Comparison of ENCODE assay signal across 9 cellular contexts in the genomic region with DNA sequence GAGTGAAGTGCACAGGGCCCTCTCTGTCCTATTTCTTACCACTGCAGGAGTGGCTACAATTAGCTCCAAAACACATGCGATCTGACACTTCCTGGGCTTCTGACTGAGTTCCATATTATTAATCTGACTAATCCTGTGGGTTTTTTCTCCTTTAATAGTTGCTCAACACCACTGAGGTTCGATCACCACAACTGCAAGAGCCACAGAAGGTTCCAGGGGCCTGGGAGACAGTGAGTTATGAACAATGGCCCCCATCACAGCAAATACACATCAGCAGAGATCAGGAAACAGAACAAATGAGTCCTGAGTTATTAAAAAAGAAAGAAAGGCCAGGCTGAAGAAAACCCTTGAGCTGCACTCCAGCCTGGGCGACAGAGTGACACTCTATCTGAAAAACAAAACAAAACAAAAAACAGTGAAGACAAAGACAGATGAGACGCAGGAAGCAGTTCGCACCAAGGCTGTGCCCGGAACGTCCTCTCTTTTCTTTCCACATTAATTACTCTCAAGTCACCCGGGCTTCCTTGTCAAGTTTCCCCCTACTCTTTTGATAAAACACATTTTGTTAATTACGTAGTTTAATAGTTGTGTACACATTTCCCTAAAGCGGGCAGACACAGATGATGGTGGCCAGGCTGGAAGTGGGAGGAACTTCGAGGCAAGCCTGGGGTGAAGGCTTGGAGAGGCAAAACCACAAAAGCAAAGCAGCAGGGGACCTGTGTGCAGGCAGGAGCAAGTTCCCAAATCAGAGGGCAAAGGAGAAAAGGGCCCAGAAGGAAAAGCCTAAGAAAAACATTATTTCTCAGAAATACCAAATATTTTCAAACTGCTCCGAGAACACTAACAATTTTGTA. TPM values are rescaled to one million over a fixed set of nuclear protein-coding genes. Genes with fewer than 3 reads are reported as not detected.
DNase-seq lines count a peak whose midpoint lies in the region; ATAC-seq and TF ChIP-seq lines count a peak whose summit lies in the region.
"Had no signal": no experiment of that assay in that cellular context is flagged by ENCODE, and none has a peak within 500 bp of the region (broad histone marks: within the 10 kb centered on the region; RNA-seq: fewer than 3 reads in every experiment).

No MANE protein-coding gene starts in this region.

- TF ChIP-seq CTCF in brain (conservative IDR thresholded peaks at IDR 0.05) = no peak

- H3K9me3 Mint-ChIP-seq in brain (peaks cover 0 to 8% (median 0%) of the 10 kb centered on the region in 5 experiments), naive B cell (no peaks in the 10 kb centered on the region)

- ATAC-seq in naive B cell (ENCODE audit: low read depth in 2 of 2) (no peak), HG02588 (IDR thresholded peaks at IDR 0.05; ENCODE audit: unreplicated experiment) (no peak), GM19463 (IDR thresholded peaks at IDR 0.05; ENCODE audit: unreplicated experiment) (no peak)

- H3K36me3 Mint-ChIP-seq in brain = peaks cover 55% of the 10 kb centered on the region
- no peaks in the 10 kb centered on the region for H3K36me3 Mint-ChIP-seq in naive B cell

- DNase-seq in EL (peak; percentile 74), NCI-H1436 treated with DMSO at 0.1 percent for 48 hours (lab: John Stamatoyannopoulos, UW) (peak; percentile 1), naive B cell (no peak), RPMI8226 (no peak), cerebellum (ENCODE audit: low spot score) (no peak)
- DNase-seq: cerebellar nuclear complex had no signal

- H3K4me1 Mint-ChIP-seq in brain (peaks cover 37% of the 10 kb centered on the region), naive B cell (peaks cover 25 to 29% (median 27%) of the 10 kb centered on the region in 3 donors)

- H3K27ac Mint-ChIP-seq in brain = peak overlapping the region; percentile 68 to 92 (median 87)
- H3K27ac Mint-ChIP-seq in naive B cell = peak overlapping the region in 4 of 6 donors; percentile 60 to 84 (median 76)

- no peaks in the 10 kb centered on the region for H3K27me3 Mint-ChIP-seq in brain
- peaks cover 0 to 14% (median 0%) of the 10 kb centered on the region in 3 donors for H3K27me3 Mint-ChIP-seq in naive B cell

- H3K4me3 Mint-ChIP-seq in brain (peak overlapping the region; percentile 3 to 54 (median 36)), naive B cell (peak overlapping the region in 1 of 8 donors; percentile 20)

RNA-seq across cellular contexts. Expression of a gene that starts 42.7 kb away (rescaled TPM):
- polyA plus RNA-seq in brain (ENCODE audit: insufficient read depth, low read depth, low replicate concordance) = 82.7 TPM
- 1 to 10 TPM in 2 of 6 donors, under 1 TPM in 3, not detected in 1; 0.81 to 2.7 (median 0.97) TPM for polyA plus RNA-seq in naive B cell (ENCODE audit: low read depth in 6 of 6)
- total RNA-seq in cerebellum = 102 TPM

Comparison
In these comparisons a context has a peak if more than half of its experiments do, and no peak if none do; other contexts are left out.
1. DNase-seq: peak in EL (single experiment) and NCI-H1436 treated with DMSO at 0.1 percent for 48 hours (single experiment); none in naive B cell (single experiment), RPMI8226 (single experiment) and cerebellum (single experiment).
2. RNA of a gene that starts 42.7 kb away (polyA plus RNA-seq): 82.7 TPM in brain (single experiment); 0.81 to 2.7 TPM in naive B cell; every median in the first group is over 10 times any median in the second.